Comparison of ENCODE assay signal across 14 cellular contexts in the genomic region with DNA sequence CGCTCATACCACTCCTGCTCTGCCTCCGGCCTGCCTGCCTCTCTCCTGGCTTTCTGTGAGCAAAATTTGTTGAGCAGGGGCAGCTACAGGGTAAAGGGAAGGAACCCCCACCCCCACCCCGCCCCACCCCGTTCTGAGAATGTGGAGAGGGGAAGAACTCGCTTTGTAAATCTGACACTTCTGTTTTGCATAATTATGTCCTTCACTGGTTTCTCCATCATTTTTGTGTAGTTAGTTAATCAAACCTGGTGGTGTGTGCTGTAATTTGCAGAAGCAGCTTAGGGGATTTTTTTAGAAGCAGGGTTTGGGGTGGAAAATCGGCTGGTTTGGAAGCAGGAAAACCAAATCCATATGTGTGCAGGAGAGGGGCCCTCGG. TPM values are rescaled to one million over a fixed set of nuclear protein-coding genes. Genes with fewer than 3 reads are reported as not detected.
DNase-seq lines count a peak whose midpoint lies in the region; ATAC-seq and TF ChIP-seq lines count a peak whose summit lies in the region.
"Had no signal": no experiment of that assay in that cellular context is flagged by ENCODE, and none has a peak within 500 bp of the region (broad histone marks: within the 10 kb centered on the region; RNA-seq: fewer than 3 reads in every experiment).

No MANE protein-coding gene starts in this region.

- H3K4me1 ChIP-seq in OCI-LY3 (ENCODE audit: low read length) (peaks cover 20% of the 10 kb centered on the region), psoas muscle (no peaks in the 10 kb centered on the region)
- H3K4me1 ChIP-seq: A549, HAP-1 had no signal

- no peak overlapping the region for H3K27ac ChIP-seq in OCI-LY3 (ENCODE audit: low read length)
- no peak overlapping the region for H3K27ac ChIP-seq in psoas muscle
- H3K27ac ChIP-seq: A549, HL-60 had no signal

- H4K20me1 ChIP-seq in OCI-LY3 (ENCODE audit: insufficient read depth, low read length), result no peaks in the 10 kb centered on the region

- H3K27me3 ChIP-seq in OCI-LY3 (ENCODE audit: low read depth, low read length), result no peaks in the 10 kb centered on the region; the same call in 1 of the 2 replicates
- peaks cover 0 to 4% (median 2%) of the 10 kb centered on the region in 3 donors for H3K27me3 ChIP-seq in psoas muscle (ENCODE audit: insufficient read depth in 3 of 3, low read length in 2 of 3)

- peak overlapping the region; percentile 46; the same call in 1 of the 2 replicates for H2AFZ ChIP-seq in OCI-LY3 (ENCODE audit: low read depth, low read length)

- intact Hi-C loops in psoas muscle (cut with DNase I), result no loop called here

- no peaks in the 10 kb centered on the region for H3K79me2 ChIP-seq in OCI-LY3 (ENCODE audit: low read length)

- peaks cover 8 to 23% (median 20%) of the 10 kb centered on the region in 3 donors for H3K27me3 Mint-ChIP-seq in naive B cell
- H3K27me3 Mint-ChIP-seq in progenitor cell of endocrine pancreas, result peaks cover 11% of the 10 kb centered on the region

- DNase-seq in naive B cell (no peak), progenitor cell of endocrine pancreas (ENCODE audit: low spot score, unreplicated experiment) (no peak), psoas muscle (no peak)
- DNase-seq: Caco-2, DND-41, GDM1 had no signal

- H3K36me3 Mint-ChIP-seq in naive B cell (no peaks in the 10 kb centered on the region), progenitor cell of endocrine pancreas (ENCODE audit: insufficient read depth) (no peaks in the 10 kb centered on the region)
- H3K36me3 Mint-ChIP-seq: CD14-positive monocyte; CD8-positive, alpha-beta memory T cell had no signal

- H3K4me1 Mint-ChIP-seq in naive B cell (peaks cover 9 to 14% (median 11%) of the 10 kb centered on the region in 3 donors), progenitor cell of endocrine pancreas (ENCODE audit: low read depth) (peaks cover 39% of the 10 kb centered on the region)

- no peaks in the 10 kb centered on the region for H3K9me3 ChIP-seq in OCI-LY3 (ENCODE audit: insufficient read depth, low read length)
- no peaks in the 10 kb centered on the region for H3K9me3 ChIP-seq in psoas muscle
- H3K9me3 ChIP-seq: A549, Caco-2, HAP-1 had no signal

- H3K4me2 ChIP-seq in OCI-LY3 (ENCODE audit: low read length), result peak overlapping the region; percentile 72
- H3K4me2 ChIP-seq: A549 had no signal

- WGBS in psoas muscle, 3 donors, result 86 to 88% (median 88%) methylated on average over 7 of the region's 7 CpGs

- ATAC-seq in naive B cell (ENCODE audit: low read depth in 2 of 2), result peak; percentile 35 to 41
- no peak for ATAC-seq in psoas muscle
- ATAC-seq in HG03175 (IDR thresholded peaks at IDR 0.05; ENCODE audit: unreplicated experiment), result no peak
- no peak for ATAC-seq in GM18873 (IDR thresholded peaks at IDR 0.05; ENCODE audit: low FRiP score, unreplicated experiment)
- ATAC-seq: A549 had no signal

- H3K36me3 ChIP-seq in OCI-LY3 (replicated peaks; ENCODE audit: low read depth, low read length) (no peaks in the 10 kb centered on the region), psoas muscle (ENCODE audit: insufficient read depth in 1 of 2, low read depth in 1 of 2) (no peaks in the 10 kb centered on the region)
- H3K36me3 ChIP-seq: HAP-1 had no signal

- H3K4me3 ChIP-seq in OCI-LY3 (ENCODE audit: low read length) (peak overlapping the region; percentile 57), psoas muscle (no peak overlapping the region)
- H3K4me3 ChIP-seq: A549, HAP-1 had no signal

- no peak for TF ChIP-seq CTCF in OCI-LY3 (IDR thresholded peaks at IDR 0.05; ENCODE audit: low read depth, low read length)
- TF ChIP-seq CTCF in progenitor cell of endocrine pancreas (IDR thresholded peaks at IDR 0.05; ENCODE audit: unreplicated experiment), result no peak
- TF ChIP-seq CTCF in psoas muscle (IDR thresholded peaks at IDR 0.05), result no peak

- H3K9me3 Mint-ChIP-seq in naive B cell (peaks cover 0 to 2% (median 0%) of the 10 kb centered on the region in 7 donors), progenitor cell of endocrine pancreas (ENCODE audit: low read depth) (no peaks in the 10 kb centered on the region)
- H3K9me3 Mint-ChIP-seq: CD14-positive monocyte; CD8-positive, alpha-beta memory T cell had no signal

- H3K27ac Mint-ChIP-seq in naive B cell (peak overlapping the region in 3 of 6 donors; percentile 47 to 90 (median 63)), progenitor cell of endocrine pancreas (peak overlapping the region; percentile 46)

- H3K9ac ChIP-seq in OCI-LY3 (ENCODE audit: low read length), result no peak overlapping the region

- peak overlapping the region in 5 of 8 donors; percentile 5 to 72 (median 44) for H3K4me3 Mint-ChIP-seq in naive B cell
- H3K4me3 Mint-ChIP-seq in progenitor cell of endocrine pancreas (ENCODE audit: low read depth), result no peak overlapping the region
- H3K4me3 Mint-ChIP-seq: CD14-positive monocyte; CD8-positive, alpha-beta memory T cell had no signal

RNA-seq across cellular contexts. Expression of a gene that starts 58.1 kb away (rescaled TPM):
- polyA plus RNA-seq in naive B cell (ENCODE audit: low read depth in 6 of 6) (not detected), psoas muscle (under 1 TPM; 0.70 to 0.99 (median 0.97) TPM)
- total RNA-seq in progenitor cell of endocrine pancreas (14.8 and 14.9 TPM in 2 replicates), psoas muscle (1 to 10 TPM in 2 of 4 donors, under 1 TPM in 2; 0.67 to 1.7 (median 1.1) TPM)
- polyA plus RNA-seq: CD8-positive, alpha-beta memory T cell had no signal

Comparison
In these comparisons a context has a peak if more than half of its experiments do, and no peak if none do; other contexts are left out.
1. ATAC-seq: peak in naive B cell (2 of 2); none in psoas muscle (0 of 4), HG03175 (single experiment) and GM18873 (single experiment).